Comparison of ENCODE assay signal across 9 cellular contexts in genomic region chr11:68646832-68647231, GRCh38. TPM values are rescaled to one million over a fixed set of nuclear protein-coding genes. Genes with fewer than 3 reads are reported as not detected.
"Had no signal": no experiment of that assay in that cellular context is flagged by ENCODE, and none has a peak within 500 bp of the region (broad histone marks: within the 10 kb centered on the region; RNA-seq: fewer than 3 reads in every experiment).

No MANE protein-coding gene starts in this region.

- H3K4me3 ChIP-seq: GM12878 had no signal

- DNase-seq: GDM1, GF-D8 had no signal

- ATAC-seq: GM12878 had no signal

- FAIRE-seq: G401.6, GM12878, GM12891, GM12892, GM18507, GM19239 had no signal

RNA-seq across cellular contexts. Expression of gene GAL, which starts 37.5 kb away (rescaled TPM):
- total RNA-seq: G401, GM12878 had no signal
